In the genomic region with DNA sequence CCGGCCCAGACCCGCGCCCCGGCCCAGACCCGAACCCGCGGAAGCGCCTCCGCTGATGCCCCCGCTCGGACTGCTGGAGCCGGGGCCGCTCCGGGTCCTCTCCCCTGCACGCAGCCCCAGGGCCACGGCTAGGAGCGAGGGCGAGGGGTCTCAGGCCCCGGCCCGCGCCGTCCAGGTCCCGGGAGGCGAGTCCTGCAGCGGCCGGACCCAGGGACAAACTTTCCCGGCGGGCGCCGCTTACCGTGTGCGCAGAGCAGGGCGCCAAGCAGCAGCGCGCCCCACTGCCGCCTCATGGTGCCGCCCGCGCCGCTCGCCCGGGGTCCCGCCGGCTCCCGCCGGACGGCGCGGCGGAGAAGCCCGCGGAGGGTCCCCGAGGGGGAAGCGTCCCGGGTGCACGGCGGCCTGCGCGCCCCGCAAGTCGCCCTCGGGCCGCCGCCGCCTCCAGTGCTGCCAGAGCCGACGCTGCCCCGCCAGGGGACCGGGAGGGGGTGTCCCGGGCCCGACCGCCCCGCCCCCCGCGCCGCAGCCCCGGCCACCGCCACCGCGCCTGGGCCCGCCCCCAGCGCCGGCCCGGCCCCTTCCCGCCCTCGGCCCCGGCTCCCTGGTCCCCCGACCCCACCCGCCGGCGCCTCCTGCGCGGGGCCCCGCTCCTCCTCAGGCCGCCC, we compare ENCODE assay signal across 8 cellular contexts. TPM values are rescaled to one million over a fixed set of nuclear protein-coding genes. Genes with fewer than 3 reads are reported as not detected.
DNase-seq lines count a peak whose midpoint lies in the region; ATAC-seq and TF ChIP-seq lines count a peak whose summit lies in the region.

A gene with protein sequence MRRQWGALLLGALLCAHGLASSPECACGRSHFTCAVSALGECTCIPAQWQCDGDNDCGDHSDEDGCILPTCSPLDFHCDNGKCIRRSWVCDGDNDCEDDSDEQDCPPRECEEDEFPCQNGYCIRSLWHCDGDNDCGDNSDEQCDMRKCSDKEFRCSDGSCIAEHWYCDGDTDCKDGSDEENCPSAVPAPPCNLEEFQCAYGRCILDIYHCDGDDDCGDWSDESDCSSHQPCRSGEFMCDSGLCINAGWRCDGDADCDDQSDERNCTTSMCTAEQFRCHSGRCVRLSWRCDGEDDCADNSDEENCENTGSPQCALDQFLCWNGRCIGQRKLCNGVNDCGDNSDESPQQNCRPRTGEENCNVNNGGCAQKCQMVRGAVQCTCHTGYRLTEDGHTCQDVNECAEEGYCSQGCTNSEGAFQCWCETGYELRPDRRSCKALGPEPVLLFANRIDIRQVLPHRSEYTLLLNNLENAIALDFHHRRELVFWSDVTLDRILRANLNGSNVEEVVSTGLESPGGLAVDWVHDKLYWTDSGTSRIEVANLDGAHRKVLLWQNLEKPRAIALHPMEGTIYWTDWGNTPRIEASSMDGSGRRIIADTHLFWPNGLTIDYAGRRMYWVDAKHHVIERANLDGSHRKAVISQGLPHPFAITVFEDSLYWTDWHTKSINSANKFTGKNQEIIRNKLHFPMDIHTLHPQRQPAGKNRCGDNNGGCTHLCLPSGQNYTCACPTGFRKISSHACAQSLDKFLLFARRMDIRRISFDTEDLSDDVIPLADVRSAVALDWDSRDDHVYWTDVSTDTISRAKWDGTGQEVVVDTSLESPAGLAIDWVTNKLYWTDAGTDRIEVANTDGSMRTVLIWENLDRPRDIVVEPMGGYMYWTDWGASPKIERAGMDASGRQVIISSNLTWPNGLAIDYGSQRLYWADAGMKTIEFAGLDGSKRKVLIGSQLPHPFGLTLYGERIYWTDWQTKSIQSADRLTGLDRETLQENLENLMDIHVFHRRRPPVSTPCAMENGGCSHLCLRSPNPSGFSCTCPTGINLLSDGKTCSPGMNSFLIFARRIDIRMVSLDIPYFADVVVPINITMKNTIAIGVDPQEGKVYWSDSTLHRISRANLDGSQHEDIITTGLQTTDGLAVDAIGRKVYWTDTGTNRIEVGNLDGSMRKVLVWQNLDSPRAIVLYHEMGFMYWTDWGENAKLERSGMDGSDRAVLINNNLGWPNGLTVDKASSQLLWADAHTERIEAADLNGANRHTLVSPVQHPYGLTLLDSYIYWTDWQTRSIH (N-terminal part only) (minus strand): TSS at position 464 of the 665 bp plus-strand sequence. CDS start 171 bp downstream, at position 293.

- H3K36me3 Mint-ChIP-seq in osteocyte (ENCODE audit: unreplicated experiment): no peaks in the 10 kb centered on the region

- peak; percentile 10 for TF ChIP-seq CTCF in osteocyte (IDR thresholded peaks at IDR 0.05)

- H3K4me1 Mint-ChIP-seq in osteocyte (ENCODE audit: unreplicated experiment): peaks cover 66% of the 10 kb centered on the region

- peak; percentile 12 to 28 for DNase-seq in SHP77 (lab: John Stamatoyannopoulos, UW)
- DNase-seq in SHP77 treated with DMSO at 0.1 percent for 48 hours (lab: John Stamatoyannopoulos, UW): no peak
- peak; percentile 48 for DNase-seq in NCI-H526 treated with DMSO at 0.1 percent for 48 hours (lab: John Stamatoyannopoulos, UW)
- DNase-seq in activated naive CD4-positive, alpha-beta T cell treated with anti-CD3 and anti-CD28 coated beads, Interleukin-2, amount 50 U/mL, for 16 hours: peak; percentile 42
- peak; percentile 72 for DNase-seq in Right ventricle myocardium superior
- DNase-seq in osteocyte (ENCODE audit: extremely low spot score, unreplicated experiment): no peak
- DNase-seq in NCI-H2107 (lab: John Stamatoyannopoulos, UW): no peak
- no peak for DNase-seq in epidermal melanocyte (ENCODE audit: insufficient read length, low spot score)

- H3K4me3 Mint-ChIP-seq in osteocyte (ENCODE audit: unreplicated experiment): peak within 1 kb of the TSS; percentile 82

- H3K27me3 Mint-ChIP-seq in osteocyte (ENCODE audit: unreplicated experiment): no peaks in the 10 kb centered on the region

- ATAC-seq in Right ventricle myocardium superior (ENCODE audit: poor library complexity): peak; percentile 53

- intact Hi-C loops in Right ventricle myocardium superior (cut with DNase I): no loop called here

- H3K27ac Mint-ChIP-seq in osteocyte (ENCODE audit: unreplicated experiment): peak within 1 kb of the TSS; percentile 94

- no peaks in the 10 kb centered on the region for H3K9me3 Mint-ChIP-seq in osteocyte (ENCODE audit: unreplicated experiment)

RNA-seq across cellular contexts. Expression of the gene that starts here (rescaled TPM):
- total RNA-seq in Right ventricle myocardium superior (20.3 TPM), osteocyte (49.3 and 54.1 TPM in 2 replicates)

Comparison
In these comparisons a context has a peak if more than half of its experiments do, and no peak if none do; other contexts are left out.
1. DNase-seq: peak in SHP77 (2 of 2), NCI-H526 treated with DMSO at 0.1 percent for 48 hours (single experiment), activated naive CD4-positive, alpha-beta T cell treated with anti-CD3 and anti-CD28 coated beads, Interleukin-2, amount 50 U/mL, for 16 hours (single experiment) and Right ventricle myocardium superior (single experiment); none in SHP77 treated with DMSO at 0.1 percent for 48 hours (single experiment), osteocyte (single experiment), NCI-H2107 (single experiment) and epidermal melanocyte (single experiment).